ENCODE assay signal across 9 cellular contexts in the genomic region with DNA sequence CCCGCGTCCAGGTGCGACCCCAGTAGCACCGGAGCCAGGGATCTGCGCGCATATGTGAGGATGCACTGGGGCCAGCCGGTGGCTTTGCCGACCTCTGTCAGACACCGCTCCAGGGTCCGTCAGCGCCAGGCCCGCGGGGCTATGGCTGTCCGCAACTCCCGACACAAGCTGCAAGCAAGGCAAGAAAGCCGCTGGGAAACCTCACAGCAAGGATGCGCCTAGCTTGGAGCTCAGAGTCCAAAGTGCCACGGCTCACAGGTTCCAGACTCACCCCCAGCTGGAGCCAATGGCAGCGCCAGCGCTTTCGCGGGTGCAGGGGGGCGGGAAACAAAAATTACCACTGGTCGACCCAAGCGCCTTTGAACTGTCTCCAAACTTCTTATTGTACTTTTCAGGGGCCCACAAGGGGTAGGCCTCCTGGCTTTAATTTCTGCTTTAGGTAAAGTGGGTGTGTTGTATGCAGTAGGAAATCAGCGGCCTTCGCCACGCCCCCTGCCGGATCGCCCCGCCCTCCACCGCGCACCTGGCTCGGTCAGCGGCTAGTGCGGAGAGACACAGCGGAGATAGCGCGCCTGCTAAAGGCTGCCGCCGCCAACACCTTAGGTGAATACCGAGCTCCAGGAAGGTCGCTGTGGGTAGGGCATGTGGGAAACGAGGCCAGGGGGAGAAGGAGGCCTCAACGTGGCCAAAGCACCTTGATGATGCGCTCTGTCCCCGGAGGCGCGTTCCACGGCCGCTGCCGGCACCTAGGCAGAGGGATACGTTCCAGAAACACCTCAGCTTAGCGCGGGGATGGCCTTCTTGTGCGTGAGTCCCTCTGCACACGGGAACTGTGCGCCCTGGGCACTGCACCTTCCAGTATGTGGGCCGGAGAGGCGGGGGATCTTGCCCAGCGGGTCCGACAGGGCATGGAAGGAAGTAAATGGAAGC.
DNase-seq lines count a peak whose midpoint lies in the region; ATAC-seq and TF ChIP-seq lines count a peak whose summit lies in the region.
"Had no signal": no experiment of that assay in that cellular context is flagged by ENCODE, and none has a peak within 500 bp of the region (broad histone marks: within the 10 kb centered on the region; RNA-seq: fewer than 3 reads in every experiment).

No MANE protein-coding gene starts in this region.

- peak overlapping the region; percentile 1 to 78 (median 66) for H3K27ac ChIP-seq in transverse colon

- no peaks in the 10 kb centered on the region for H3K36me3 Mint-ChIP-seq in MCF 10A (ENCODE audit: insufficient read depth, unreplicated experiment)
- no peaks in the 10 kb centered on the region for H3K36me3 Mint-ChIP-seq in natural killer cell treated with Interleukin-12 subunit alpha and Interleukin-12 subunit beta and Interleukin-15 and Interleukin-18, amount 100 ng/mL, for 72 hours

- peaks cover 31% of the 10 kb centered on the region for H3K27me3 ChIP-seq in transverse colon

- H3K4me3 ChIP-seq in transverse colon: peak overlapping the region in 3 of 4 donors; percentile 21 to 44 (median 36)

- H3K9me3 ChIP-seq in transverse colon: no peaks in the 10 kb centered on the region

- no peaks in the 10 kb centered on the region for H3K36me3 ChIP-seq in transverse colon

- CTCF ChIA-PET in MCF 10A (lab: Yijun Ruan, JAX): interaction anchor here (0.5 to 1.6 kb wide), 6 partner anchors 20 to 1078 kb away, joined by 3 to 5 read pairs (median 4); no protein-coding TSS in a partner anchor

- TF ChIP-seq EP300 in transverse colon (IDR thresholded peaks at IDR 0.05; ENCODE audit: low read depth): no peak

- peak; percentile 70 for DNase-seq in T-helper 9 cell
- peak; percentile 62 for DNase-seq in MCF 10A (ENCODE audit: unreplicated experiment)
- DNase-seq in natural killer cell treated with Interleukin-12 subunit alpha and Interleukin-12 subunit beta and Interleukin-15 and Interleukin-18, amount 100 ng/mL, for 72 hours (ENCODE audit: low spot score): no peak
- peak; percentile 76 for DNase-seq in transverse colon
- DNase-seq in NCI-H2107 (lab: John Stamatoyannopoulos, UW): no peak

- no peaks in the 10 kb centered on the region for H3K27me3 Mint-ChIP-seq in MCF 10A (ENCODE audit: insufficient read depth, unreplicated experiment)
- peaks cover 0 to 15% of the 10 kb centered on the region in 2 donors for H3K27me3 Mint-ChIP-seq in natural killer cell treated with Interleukin-12 subunit alpha and Interleukin-12 subunit beta and Interleukin-15 and Interleukin-18, amount 100 ng/mL, for 72 hours

- no peaks in the 10 kb centered on the region for H3K9me3 Mint-ChIP-seq in MCF 10A (ENCODE audit: unreplicated experiment)
- H3K9me3 Mint-ChIP-seq in natural killer cell treated with Interleukin-12 subunit alpha and Interleukin-12 subunit beta and Interleukin-15 and Interleukin-18, amount 100 ng/mL, for 72 hours: no peaks in the 10 kb centered on the region
- H3K9me3 Mint-ChIP-seq: neural crest cell had no signal

- H3K4me1 ChIP-seq in transverse colon: peaks cover 0 to 8% (median 0%) of the 10 kb centered on the region in 4 donors

- ATAC-seq in GM21529 (IDR thresholded peaks at IDR 0.05; ENCODE audit: unreplicated experiment): peak; percentile 82
- ATAC-seq in natural killer cell treated with Interleukin-12 subunit alpha and Interleukin-12 subunit beta and Interleukin-15 and Interleukin-18, amount 100 ng/mL, for 72 hours: peak; percentile 60 to 76
- no peak for ATAC-seq in HG02678 (IDR thresholded peaks at IDR 0.05; ENCODE audit: unreplicated experiment)
- no peak for ATAC-seq in HG02840 (IDR thresholded peaks at IDR 0.05; ENCODE audit: low FRiP score, unreplicated experiment)

- POLR2A ChIA-PET in MCF 10A (lab: Yijun Ruan, JAX): interaction anchor here (0.5 to 7.1 kb wide), 12 partner anchors 10 to 331 kb away, joined by 3 to 85 read pairs (median 3); partner anchors contain the start of genes FTO, RBL2 and RPGRIP1L

- H3K4me3 Mint-ChIP-seq in MCF 10A (ENCODE audit: unreplicated experiment): peak overlapping the region; percentile 76
- peak overlapping the region; percentile 64 for H3K4me3 Mint-ChIP-seq in natural killer cell treated with Interleukin-12 subunit alpha and Interleukin-12 subunit beta and Interleukin-15 and Interleukin-18, amount 100 ng/mL, for 72 hours
- H3K4me3 Mint-ChIP-seq: neural crest cell had no signal

- intact Hi-C loops in MCF 10A (cut with micrococcal nuclease) (no loop called here), transverse colon (cut with DNase I; ENCODE audit: low total_unique reads) (no loop called here)

- in situ Hi-C loops in transverse colon (cut with MboI; ENCODE audit: low pct_ligation_motif_present in 1 of 4, low pct_unique_long_range_greater_than_20kb in 1 of 4, low sequenced_read_pairs in 3 of 4): no loop called here

- TF ChIP-seq CTCF in MCF 10A (IDR thresholded peaks at IDR 0.05; ENCODE audit: unreplicated experiment) (no peak), transverse colon (IDR thresholded peaks at IDR 0.05) (peak in 2 of 5 experiments; percentile 2 to 14)

- H3K4me1 Mint-ChIP-seq in MCF 10A (ENCODE audit: insufficient read depth, unreplicated experiment): peaks cover 16% of the 10 kb centered on the region
- peaks cover 8 to 12% of the 10 kb centered on the region in 2 donors for H3K4me1 Mint-ChIP-seq in natural killer cell treated with Interleukin-12 subunit alpha and Interleukin-12 subunit beta and Interleukin-15 and Interleukin-18, amount 100 ng/mL, for 72 hours (ENCODE audit: low read depth in 2 of 2)
- H3K4me1 Mint-ChIP-seq: neural crest cell had no signal

- 36% methylated on average over 60 of the region's 62 CpGs; no CpG with 5 or more reads in 1 of the 2 donors for WGBS in transverse colon (ENCODE audit: low coverage in 1 of 2), 2 donors

- peak; percentile 46 for TF ChIP-seq POLR2A in transverse colon (IDR thresholded peaks at IDR 0.05)

- no peak overlapping the region for H3K27ac Mint-ChIP-seq in MCF 10A (ENCODE audit: low read depth, unreplicated experiment)
- no peak overlapping the region for H3K27ac Mint-ChIP-seq in natural killer cell treated with Interleukin-12 subunit alpha and Interleukin-12 subunit beta and Interleukin-15 and Interleukin-18, amount 100 ng/mL, for 72 hours

- no TSS peak for BruUV-seq in MCF 10A (replicated peaks; lab: Mats Ljungman, UMichigan)

Comparison
In these comparisons a context has a peak if more than half of its experiments do, and no peak if none do; other contexts are left out.
1. ATAC-seq: peak in GM21529 (single experiment) and natural killer cell treated with Interleukin-12 subunit alpha and Interleukin-12 subunit beta and Interleukin-15 and Interleukin-18, amount 100 ng/mL, for 72 hours (2 of 2); none in HG02678 (single experiment) and HG02840 (single experiment).
2. DNase-seq: peak in T-helper 9 cell (single experiment), MCF 10A (single experiment) and transverse colon (single experiment); none in natural killer cell treated with Interleukin-12 subunit alpha and Interleukin-12 subunit beta and Interleukin-15 and Interleukin-18, amount 100 ng/mL, for 72 hours (single experiment) and NCI-H2107 (single experiment).